In the genomic region with DNA sequence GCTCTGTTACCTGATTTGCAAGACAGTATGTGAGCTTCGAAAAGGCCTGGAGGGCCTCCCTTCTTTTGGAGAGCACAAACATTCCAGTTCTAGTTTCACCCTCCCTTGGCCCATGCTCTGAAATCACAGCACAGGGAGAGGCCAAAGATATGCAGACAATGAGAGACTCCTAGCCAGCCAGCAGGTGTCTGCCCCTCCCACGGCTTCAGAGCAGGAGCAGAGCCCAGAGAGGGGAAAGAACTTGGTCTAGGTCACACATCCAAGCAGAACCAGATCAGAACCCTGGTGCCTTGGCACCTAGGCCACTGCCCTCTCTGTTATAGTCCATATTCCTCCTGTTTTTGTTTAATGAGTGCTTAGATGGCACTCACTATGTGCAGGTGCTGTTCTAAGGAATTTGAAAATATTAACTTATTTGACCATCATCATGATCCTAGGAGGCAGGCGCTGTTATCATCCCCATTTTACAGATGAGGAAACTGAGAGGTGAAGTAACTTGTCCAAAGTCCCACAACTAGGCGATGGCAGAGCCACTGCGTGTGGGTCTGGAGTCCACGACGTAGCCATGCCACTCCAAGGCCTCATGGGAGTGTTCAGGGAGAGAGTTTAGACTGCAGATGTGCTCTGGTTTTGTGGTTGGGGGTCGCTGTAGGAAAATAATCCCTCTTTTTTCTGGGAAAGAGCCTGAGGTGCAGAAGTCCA, we compare ENCODE assay signal across 12 cellular contexts. TPM values are rescaled to one million over a fixed set of nuclear protein-coding genes. Genes with fewer than 3 reads are reported as not detected.
DNase-seq lines count a peak whose midpoint lies in the region; ATAC-seq, FAIRE-seq and TF ChIP-seq lines count a peak whose summit lies in the region.
"Had no signal": no experiment of that assay in that cellular context is flagged by ENCODE, and none has a peak within 500 bp of the region (broad histone marks: within the 10 kb centered on the region; RNA-seq: fewer than 3 reads in every experiment).

No MANE protein-coding gene starts in this region.

- ATAC-seq in activated CD8-positive, alpha-beta T cell treated with anti-CD3 and anti-CD28 coated beads, Interleukin-2, amount 10 ng/mL, durations not matched to agents 7 days and 5 days: no peak

- intact Hi-C loops in transverse colon (cut with DNase I; ENCODE audit: low total_unique reads): no loop called here

- no peaks in the 10 kb centered on the region for H3K27me3 ChIP-seq in HUES6 (ENCODE audit: control insufficient read depth, insufficient read depth, low read length)
- no peaks in the 10 kb centered on the region for H3K27me3 ChIP-seq in ectodermal cell (ENCODE audit: control insufficient read depth, insufficient read depth, low read length, poor library complexity, severe bottlenecking)
- H3K27me3 ChIP-seq in transverse colon: no peaks in the 10 kb centered on the region

- no peak overlapping the region for H3K4me3 Mint-ChIP-seq in activated CD8-positive, alpha-beta T cell treated with anti-CD3 and anti-CD28 coated beads, Interleukin-2, amount 10 ng/mL, durations not matched to agents 7 days and 5 days
- H3K4me3 Mint-ChIP-seq: activated CD4-positive, alpha-beta memory T cell treated with anti-CD3 and anti-CD28 coated beads, Interleukin-2, amount 10 ng/mL, durations not matched to agents 7 days and 5 days; activated naive CD4-positive, alpha-beta T cell treated with anti-CD3 and anti-CD28 coated beads, Interleukin-2, amount 50 U/mL, for 24 hours had no signal

- peaks cover 4% of the 10 kb centered on the region for H3K27me3 Mint-ChIP-seq in activated CD8-positive, alpha-beta T cell treated with anti-CD3 and anti-CD28 coated beads, Interleukin-2, amount 10 ng/mL, durations not matched to agents 7 days and 5 days (ENCODE audit: low read depth)
- H3K27me3 Mint-ChIP-seq: activated CD4-positive, alpha-beta memory T cell treated with anti-CD3 and anti-CD28 coated beads, Interleukin-2, amount 10 ng/mL, durations not matched to agents 7 days and 5 days; activated naive CD4-positive, alpha-beta T cell treated with anti-CD3 and anti-CD28 coated beads, Interleukin-2, amount 50 U/mL, for 24 hours had no signal

- H3K27ac ChIP-seq in HUES6 (ENCODE audit: low read depth, low read length): no peak overlapping the region
- peak overlapping the region; percentile 57 for H3K27ac ChIP-seq in ectodermal cell (ENCODE audit: insufficient read depth, low read depth, low read length, poor library complexity, severe bottlenecking)
- peak overlapping the region; percentile 58 to 87 (median 68) for H3K27ac ChIP-seq in transverse colon
- H3K27ac ChIP-seq: SK-N-MC had no signal

- DNase-seq in mesenteric fat pad (ENCODE audit: low spot score) (peak; percentile 60), transverse colon (no peak), NCI-H524 (lab: John Stamatoyannopoulos, UW) (no peak), RCC 7860 (ENCODE audit: low spot score) (no peak)
- DNase-seq in activated CD8-positive, alpha-beta T cell treated with anti-CD3 and anti-CD28 coated beads, Interleukin-2, amount 10 ng/mL, durations not matched to agents 7 days and 5 days: no peak
- DNase-seq: DMS153 had no signal

- no peak overlapping the region for H3K27ac Mint-ChIP-seq in activated CD8-positive, alpha-beta T cell treated with anti-CD3 and anti-CD28 coated beads, Interleukin-2, amount 10 ng/mL, durations not matched to agents 7 days and 5 days
- H3K27ac Mint-ChIP-seq: activated naive CD4-positive, alpha-beta T cell treated with anti-CD3 and anti-CD28 coated beads, Interleukin-2, amount 50 U/mL, for 24 hours had no signal

- no peaks in the 10 kb centered on the region for H3K36me3 Mint-ChIP-seq in activated CD8-positive, alpha-beta T cell treated with anti-CD3 and anti-CD28 coated beads, Interleukin-2, amount 10 ng/mL, durations not matched to agents 7 days and 5 days (ENCODE audit: low read depth)
- H3K36me3 Mint-ChIP-seq: activated naive CD4-positive, alpha-beta T cell treated with anti-CD3 and anti-CD28 coated beads, Interleukin-2, amount 50 U/mL, for 24 hours had no signal

- H3K9me3 ChIP-seq in HUES6 (ENCODE audit: control insufficient read depth, insufficient read depth, low read depth, low read length) (no peaks in the 10 kb centered on the region), ectodermal cell (ENCODE audit: control insufficient read depth, low read length) (no peaks in the 10 kb centered on the region), transverse colon (no peaks in the 10 kb centered on the region)

- H3K4me1 Mint-ChIP-seq in activated CD8-positive, alpha-beta T cell treated with anti-CD3 and anti-CD28 coated beads, Interleukin-2, amount 10 ng/mL, durations not matched to agents 7 days and 5 days (ENCODE audit: low read depth): no peaks in the 10 kb centered on the region
- H3K4me1 Mint-ChIP-seq: activated naive CD4-positive, alpha-beta T cell treated with anti-CD3 and anti-CD28 coated beads, Interleukin-2, amount 50 U/mL, for 24 hours had no signal

- POLR2A ChIA-PET in activated CD8-positive, alpha-beta T cell treated with anti-CD3 and anti-CD28 coated beads, Interleukin-2, amount 10 ng/mL, durations not matched to agents 7 days and 5 days (lab: Charles Lee): no interaction called here

- in situ Hi-C loops in transverse colon (cut with MboI; ENCODE audit: low pct_ligation_motif_present in 1 of 4, low pct_unique_long_range_greater_than_20kb in 1 of 4, low sequenced_read_pairs in 3 of 4): no loop called here

- FAIRE-seq in RCC 7860 (lab: Jason Lieb, UNC): no peak

- TF ChIP-seq EP300 in transverse colon (IDR thresholded peaks at IDR 0.05; ENCODE audit: low read depth): no peak

- no peak overlapping the region for H3K4me3 ChIP-seq in HUES6 (ENCODE audit: low read depth, low read length)
- H3K4me3 ChIP-seq in ectodermal cell (ENCODE audit: insufficient read depth, low read depth, low read length): no peak overlapping the region
- no peak overlapping the region for H3K4me3 ChIP-seq in transverse colon
- H3K4me3 ChIP-seq: SK-N-MC had no signal

- no peak for TF ChIP-seq POLR2A in transverse colon (IDR thresholded peaks at IDR 0.05)

- 70 to 72% methylated on average over 8 of the region's 8 CpGs for WGBS in ectodermal cell, 2 experiments
- 85% methylated on average over 8 of the region's 8 CpGs; no CpG with 5 or more reads in 1 of the 2 donors for WGBS in transverse colon (ENCODE audit: low coverage in 1 of 2), 2 donors

- no peaks in the 10 kb centered on the region for H3K36me3 ChIP-seq in HUES6 (ENCODE audit: control insufficient read depth, insufficient read depth, low read length)
- H3K36me3 ChIP-seq in ectodermal cell (ENCODE audit: control insufficient read depth, insufficient read depth, low read length): no peaks in the 10 kb centered on the region
- no peaks in the 10 kb centered on the region for H3K36me3 ChIP-seq in transverse colon

- H3K9me3 Mint-ChIP-seq in activated CD8-positive, alpha-beta T cell treated with anti-CD3 and anti-CD28 coated beads, Interleukin-2, amount 10 ng/mL, durations not matched to agents 7 days and 5 days (ENCODE audit: insufficient read depth): no peaks in the 10 kb centered on the region
- H3K9me3 Mint-ChIP-seq: activated CD4-positive, alpha-beta memory T cell treated with anti-CD3 and anti-CD28 coated beads, Interleukin-2, amount 10 ng/mL, durations not matched to agents 7 days and 5 days; activated naive CD4-positive, alpha-beta T cell treated with anti-CD3 and anti-CD28 coated beads, Interleukin-2, amount 50 U/mL, for 24 hours had no signal

- TF ChIP-seq CTCF in transverse colon (IDR thresholded peaks at IDR 0.05): no peak

- H3K9ac ChIP-seq in HUES6 (ENCODE audit: low read length): peak overlapping the region; percentile 16

- H3K4me1 ChIP-seq in HUES6 (ENCODE audit: control insufficient read depth, insufficient read depth, low read length): peaks cover 30% of the 10 kb centered on the region
- peaks cover 22% of the 10 kb centered on the region for H3K4me1 ChIP-seq in ectodermal cell (ENCODE audit: control insufficient read depth, insufficient read depth, low read length)
- H3K4me1 ChIP-seq in transverse colon: peaks cover 4 to 23% (median 10%) of the 10 kb centered on the region in 4 donors

- CTCF ChIA-PET in activated CD8-positive, alpha-beta T cell treated with anti-CD3 and anti-CD28 coated beads, Interleukin-2, amount 10 ng/mL, durations not matched to agents 7 days and 5 days (lab: Charles Lee): no interaction called here

RNA-seq across cellular contexts. Expression of a gene that starts 27.2 kb away (rescaled TPM):
- polyA plus RNA-seq in ectodermal cell (2013, experiment 1 of 4): 0.70 TPM
- polyA plus RNA-seq in ectodermal cell (2013, experiment 2 of 4): 0.53 TPM
- 0.43 TPM for polyA plus RNA-seq in ectodermal cell (2013, experiment 3 of 4)
- 0.53 TPM for polyA plus RNA-seq in ectodermal cell (2013, experiment 4 of 4)
- total RNA-seq in mesenteric fat pad (5.8 TPM), transverse colon (10 to 100 TPM in 1 of 4 donors, 1 to 10 TPM in 3; 4.2 to 11.6 (median 7.1) TPM)
- total RNA-seq in activated CD8-positive, alpha-beta T cell treated with anti-CD3 and anti-CD28 coated beads, Interleukin-2, amount 10 ng/mL, durations not matched to agents 7 days and 5 days: under 1 TPM; 0.16 to 0.29 TPM
- total RNA-seq: HT-29 had no signal
